8 cellular contexts compared by ENCODE assay signal in genomic region chr15:67543348-67543718, GRCh38. TPM values are rescaled to one million over a fixed set of nuclear protein-coding genes. Genes with fewer than 3 reads are reported as not detected.
A peak's percentile ranks its signal among the peaks of the same experiment; 100 is the strongest.
DNase-seq lines count a peak whose midpoint lies in the region; ATAC-seq, FAIRE-seq and TF ChIP-seq lines count a peak whose summit lies in the region.

No MANE protein-coding gene starts in this region.

- no peak for TF ChIP-seq POLR2A in upper lobe of left lung (IDR thresholded peaks at IDR 0.05)

- 34 to 44% methylated on average over 7 of the region's 7 CpGs for WGBS in lung, 2 donors
- 51 to 64% methylated on average over 7 of the region's 7 CpGs for WGBS in upper lobe of left lung, 2 donors

- H3K9me2 ChIP-seq in Karpas-422 (replicated peaks; ENCODE audit: insufficient read depth, low read length), result no peaks in the 10 kb centered on the region

- DNase-seq in BE2C (no peak), Karpas-422 (peak; percentile 40), cerebellum (ENCODE audit: low spot score) (peak; percentile 14), lung (ENCODE audit: low spot score) (no peak), upper lobe of left lung (peak in 1 of 2 donors; percentile 27), RCC 7860 (ENCODE audit: low spot score) (no peak), SHP77 (lab: John Stamatoyannopoulos, UW) (no peak), NCI-H2081 (lab: John Stamatoyannopoulos, UW) (no peak)

- H3K4me2 ChIP-seq in Karpas-422 (ENCODE audit: low read depth, low read length, poor library complexity, severe bottlenecking), result peak overlapping the region; percentile 97

- H3K9me3 ChIP-seq in BE2C, result no peaks in the 10 kb centered on the region
- H3K9me3 ChIP-seq in Karpas-422 (ENCODE audit: low read length), result no peaks in the 10 kb centered on the region
- H3K9me3 ChIP-seq in lung (ENCODE audit: control insufficient read depth in 2 of 2, insufficient read depth in 1 of 2, low read length in 1 of 2), result no peaks in the 10 kb centered on the region
- H3K9me3 ChIP-seq in upper lobe of left lung, result no peaks in the 10 kb centered on the region

- no peak overlapping the region for H2AFZ ChIP-seq in Karpas-422 (ENCODE audit: low read length)

- peak overlapping the region; percentile 87 for H3K27ac ChIP-seq in Karpas-422 (ENCODE audit: low read length)
- peak overlapping the region; percentile 78 to 95 for H3K27ac ChIP-seq in lung (ENCODE audit: low read depth in 1 of 2, low read length in 1 of 2)
- peak overlapping the region; percentile 83 to 90 (median 86) for H3K27ac ChIP-seq in upper lobe of left lung

- H3K9ac ChIP-seq in Karpas-422 (ENCODE audit: low read length), result peak overlapping the region; percentile 91

- TF ChIP-seq CTCF in BE2C (IDR thresholded peaks at IDR 0.05; ENCODE audit: low read depth, low read length), result no peak
- TF ChIP-seq CTCF in lung (IDR thresholded peaks at IDR 0.05; ENCODE audit: control extremely low read depth, extremely low read depth), result no peak
- no peak for TF ChIP-seq CTCF in upper lobe of left lung (IDR thresholded peaks at IDR 0.05)

- H3K36me3 ChIP-seq in BE2C, result no peaks in the 10 kb centered on the region; the same call in 1 of the 2 replicates
- no peaks in the 10 kb centered on the region for H3K36me3 ChIP-seq in Karpas-422 (ENCODE audit: insufficient read depth, low read length)
- H3K36me3 ChIP-seq in lung (ENCODE audit: control insufficient read depth in 2 of 2, insufficient read depth in 2 of 2, low read length in 2 of 2), result peaks cover 0 to 3% of the 10 kb centered on the region in 2 donors
- peaks cover 0 to 7% (median 0%) of the 10 kb centered on the region in 4 donors for H3K36me3 ChIP-seq in upper lobe of left lung

- no peak for FAIRE-seq in RCC 7860 (lab: Jason Lieb, UNC)

- TF ChIP-seq EP300 in upper lobe of left lung (IDR thresholded peaks at IDR 0.05), result no peak

- H4K20me1 ChIP-seq in Karpas-422 (ENCODE audit: insufficient read depth, low read depth, low read length), result no peaks in the 10 kb centered on the region

- H3K27me3 ChIP-seq in BE2C (no peaks in the 10 kb centered on the region), Karpas-422 (ENCODE audit: low read length) (no peaks in the 10 kb centered on the region), lung (ENCODE audit: control insufficient read depth, insufficient read depth) (no peaks in the 10 kb centered on the region), upper lobe of left lung (no peaks in the 10 kb centered on the region)

- H3K4me1 ChIP-seq in BE2C, result no peaks in the 10 kb centered on the region
- H3K4me1 ChIP-seq in Karpas-422 (ENCODE audit: low read length), result peaks cover 71% of the 10 kb centered on the region
- H3K4me1 ChIP-seq in lung (ENCODE audit: control insufficient read depth in 2 of 2, insufficient read depth in 2 of 2, low read length in 2 of 2), result peaks cover 3 to 5% of the 10 kb centered on the region in 2 donors
- H3K4me1 ChIP-seq in upper lobe of left lung, result peaks cover 12 to 35% (median 24%) of the 10 kb centered on the region in 4 donors

- peaks cover 51% of the 10 kb centered on the region for H3K79me2 ChIP-seq in Karpas-422 (ENCODE audit: low read length)

- peak overlapping the region; percentile 99 for H3K4me3 ChIP-seq in BE2C (ENCODE audit: low read depth, low read length)
- H3K4me3 ChIP-seq in Karpas-422 (ENCODE audit: low read length), result peak overlapping the region; percentile 93
- peak overlapping the region; percentile 68 for H3K4me3 ChIP-seq in lung
- peak overlapping the region; percentile 38 to 89 (median 86) for H3K4me3 ChIP-seq in upper lobe of left lung

- ATAC-seq in lung (ENCODE audit: insufficient read depth, low FRiP score) (no peak), upper lobe of left lung (ENCODE audit: low FRiP score in 2 of 2) (no peak)

RNA-seq across cellular contexts. Expression of gene MAP2K5, which starts 0.8 kb away (rescaled TPM):
- polyA plus RNA-seq in BE2C (2012; ENCODE audit: insufficient read depth, insufficient read length, low read depth), result 5.9 TPM
- 32.0 and 32.1 TPM in 2 replicates for total RNA-seq in Karpas-422 (2014; rRNA removed; shearing (Covaris generic); ENCODE audit: low replicate concordance)
- total RNA-seq in cerebellum (17.0 TPM), lung (10 to 100 TPM; 17.2 to 19.1 TPM), upper lobe of left lung (10 to 100 TPM in 5 of 6 donors, 1 to 10 TPM in 1; 7.8 to 25.6 (median 16.0) TPM)
- 1 to 10 TPM; 6.3 to 7.6 TPM for polyA plus RNA-seq in lung

RNA-seq across cellular contexts. Expression of gene C15orf61, which starts 22.4 kb away (rescaled TPM):
- polyA plus RNA-seq in BE2C (2012; ENCODE audit: insufficient read depth, insufficient read length, low read depth), result 15.7 TPM
- total RNA-seq in Karpas-422 (2014; rRNA removed; shearing (Covaris generic); ENCODE audit: low replicate concordance), result 13.3 and 19.7 TPM in 2 replicates
- 17.2 TPM for total RNA-seq in cerebellum
- total RNA-seq in lung, result 1 to 10 TPM; 5.6 to 5.8 TPM
- 1 to 10 TPM; 2.1 to 2.6 TPM for polyA plus RNA-seq in lung
- 10 to 100 TPM in 1 of 6 donors, 1 to 10 TPM in 5; 2.7 to 10.8 (median 6.7) TPM for total RNA-seq in upper lobe of left lung

Comparison
In these comparisons a context has a peak if more than half of its experiments do, and no peak if none do; other contexts are left out.
1. DNase-seq: peak in Karpas-422 (single experiment) and cerebellum (single experiment); none in BE2C (single experiment), lung (single experiment), RCC 7860 (single experiment), SHP77 (0 of 2) and NCI-H2081 (0 of 2).
2. Peak in every context shown above with its lines, with median percentiles within 50 percentile points of each other: H3K4me3 ChIP-seq and H3K27ac ChIP-seq.